ENCODE assay signal across 14 cellular contexts in the genomic region with DNA sequence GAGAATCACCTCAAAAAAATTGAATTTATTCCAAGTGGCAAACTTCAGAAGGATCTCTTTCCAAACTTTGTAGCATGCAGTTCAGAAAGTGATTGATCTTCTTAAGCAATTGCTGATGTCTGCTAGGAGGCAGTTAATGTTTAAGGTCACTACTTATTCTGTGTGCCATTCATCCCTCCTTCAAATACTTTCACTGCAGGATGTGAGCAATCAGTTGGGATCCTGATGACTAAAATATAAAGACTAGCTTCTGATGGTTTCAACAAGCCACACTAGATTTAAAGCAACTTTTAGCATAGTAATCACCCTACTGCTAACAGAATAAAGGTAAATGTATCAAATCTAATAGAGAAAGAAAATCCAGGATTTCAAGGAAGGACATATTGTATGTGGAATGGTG.
"Had no signal": no experiment of that assay in that cellular context is flagged by ENCODE, and none has a peak within 500 bp of the region (broad histone marks: within the 10 kb centered on the region; RNA-seq: fewer than 3 reads in every experiment).

No MANE protein-coding gene starts in this region.

- ATAC-seq: activated naive CD4-positive, alpha-beta T cell treated with anti-CD3 and anti-CD28 coated beads, Interleukin-2, amount 50 U/mL, for 72 hours; activated T-cell treated with anti-CD3 and anti-CD28 coated beads, Interleukin-2, amount 50 U/mL, for 72 hours; left ventricle myocardium superior; pancreas; stimulated activated naive CD8-positive, alpha-beta T cell treated with anti-CD3 and anti-CD28 coated beads, Interleukin-15, amount 100 ng/mL, for 72 hours had no signal

- H3K27ac ChIP-seq: pancreas, sigmoid colon, upper lobe of left lung had no signal

- H3K9me3 ChIP-seq: pancreas, sigmoid colon, upper lobe of left lung had no signal

- H3K4me3 ChIP-seq: pancreas, sigmoid colon, upper lobe of left lung had no signal

- H3K4me1 ChIP-seq: pancreas, sigmoid colon, upper lobe of left lung had no signal

- H3K27me3 ChIP-seq: pancreas, sigmoid colon, upper lobe of left lung had no signal

- DNase-seq: activated CD4-positive, alpha-beta T cell treated with anti-CD3 and anti-CD28 coated beads, Interleukin-2, amount 10 ng/mL, durations not matched to agents 7 days and 5 days; activated CD8-positive, alpha-beta memory T cell treated with anti-CD3 and anti-CD28 coated beads, Interleukin-2, amount 50 U/mL, for 48 hours; activated gamma-delta T cell; activated T-cell treated with anti-CD3 and anti-CD28 coated beads, Interleukin-2, amount 50 U/mL, for 72 hours; hypothalamus; kidney; left ventricle myocardium superior; pancreas; sigmoid colon; stimulated activated CD4-positive, alpha-beta T cell treated with anti-CD3 and anti-CD28 coated beads, Interleukin-1b, Interleukin-23, amount 100 ng/mL, for 48 hours; stimulated activated naive CD8-positive, alpha-beta T cell treated with anti-CD3 and anti-CD28 coated beads, Interleukin-15, amount 100 ng/mL, for 72 hours; SW 1271; upper lobe of left lung had no signal

- H3K36me3 ChIP-seq: pancreas, sigmoid colon, upper lobe of left lung had no signal
